Comparison of ENCODE assay signal across 2 cellular contexts in genomic region chr10:7406712-7407333, GRCh38.
TF ChIP-seq lines count a peak whose summit lies in the region.

No MANE protein-coding gene starts in this region.

TF ChIP-seq in liver, 16 proteins besides CTCF, POLR2A, EP300 and RAD21 (continued from another document):
- TF ChIP-seq EGR1 (IDR thresholded peaks at IDR 0.05; ENCODE audit: low read depth in 2 of 2) (no peak), HNF4A (conservative IDR thresholded peaks at IDR 0.05) (no peak), ZBTB33 (IDR thresholded peaks at IDR 0.05) (no peak), REST (IDR thresholded peaks at IDR 0.05) (no peak)

TF ChIP-seq in HepG2, 621 proteins besides CTCF, POLR2A, EP300 and RAD21:
- no peak for TF ChIP-seq ZNF552 (CRISPR knock-in tag; IDR thresholded peaks at IDR 0.05; ENCODE audit: borderline replicate concordance)
- no peak for TF ChIP-seq HMG20A (CRISPR knock-in tag; IDR thresholded peaks at IDR 0.05; ENCODE audit: borderline replicate concordance)
- TF ChIP-seq MAFK (conservative IDR thresholded peaks at IDR 0.05 in 1 of 2, IDR thresholded peaks at IDR 0.05 in 1 of 2; ENCODE audit: low read length in 2 of 2): peak in 1 of 2 experiments; percentile 26; a peak in 1 of 4 replicates
